ENCODE assay signal across 14 cellular contexts in the genomic region with DNA sequence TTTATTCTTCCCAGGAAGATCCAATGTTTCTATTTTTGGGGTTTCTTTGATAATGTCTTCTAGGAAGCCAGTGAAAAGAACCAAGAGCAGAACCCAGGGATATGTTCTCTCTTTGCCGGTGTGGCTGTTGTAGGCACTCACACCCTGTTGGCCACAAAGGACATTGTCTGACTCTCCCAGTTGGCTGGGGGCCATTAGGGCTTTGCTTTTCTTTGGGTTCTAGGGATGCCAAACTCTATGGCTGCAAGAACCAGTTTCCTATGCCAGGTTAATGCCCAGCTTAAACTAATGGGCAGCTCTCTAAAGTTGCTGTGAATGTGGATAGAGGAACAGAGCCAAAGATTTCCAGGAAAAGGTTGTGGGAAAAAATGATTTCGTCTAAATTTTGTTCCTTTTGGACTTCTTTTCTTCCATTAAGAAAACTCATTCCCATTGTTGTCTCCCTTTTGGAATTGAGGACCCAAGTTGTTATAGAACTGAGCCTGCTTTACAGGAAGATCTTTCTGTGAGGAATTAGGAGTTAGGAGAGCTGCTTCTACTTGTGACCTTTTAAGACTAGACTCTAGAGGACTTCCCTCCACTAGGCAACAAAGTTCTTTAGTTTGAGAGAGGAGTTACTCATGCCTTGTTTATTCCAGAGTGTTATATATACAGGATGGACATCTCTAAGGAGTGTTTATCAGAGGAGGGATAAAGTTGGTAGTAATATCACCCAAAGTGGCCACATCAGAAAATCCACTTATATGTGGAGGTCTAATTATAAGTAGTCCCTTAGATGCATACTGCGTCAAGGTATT. TPM values are rescaled to one million over a fixed set of nuclear protein-coding genes. Genes with fewer than 3 reads are reported as not detected.
DNase-seq lines count a peak whose midpoint lies in the region; ATAC-seq and TF ChIP-seq lines count a peak whose summit lies in the region.
"Had no signal": no experiment of that assay in that cellular context is flagged by ENCODE, and none has a peak within 500 bp of the region (broad histone marks: within the 10 kb centered on the region; RNA-seq: fewer than 3 reads in every experiment).

No MANE protein-coding gene starts in this region.

- peaks cover 24% of the 10 kb centered on the region for H3K36me3 ChIP-seq in CD8-positive, alpha-beta memory T cell (ENCODE audit: insufficient read depth, low read length)

- H3K27me3 ChIP-seq in CD8-positive, alpha-beta memory T cell (ENCODE audit: insufficient read depth, low read length, poor library complexity, severe bottlenecking): no peaks in the 10 kb centered on the region

- CTCF ChIA-PET in CD8-positive, alpha-beta memory T cell (lab: Charles Lee): interaction anchor here (0.9 to 6.5 kb wide), 5 partner anchors 9 to 21 kb away, joined by 3 to 48 read pairs (median 6); a partner anchor contains a TSS

- no peak for DNase-seq in CD8-positive, alpha-beta memory T cell
- DNase-seq in cardiac fibroblast (ENCODE audit: low read depth in 2 of 2) (peak in 1 of 2 donors; percentile 22), left colon (no peak), sciatic nerve (ENCODE audit: low spot score) (no peak), DMS153 treated with DMSO at 0.1 percent for 48 hours (lab: John Stamatoyannopoulos, UW; ENCODE audit: unreplicated experiment) (no peak), SHP77 (lab: John Stamatoyannopoulos, UW) (no peak), T-helper 9 cell (no peak)
- DNase-seq: activated CD4-positive, alpha-beta T cell treated with anti-CD3 and anti-CD28 coated beads for 4 hours; activated effector memory CD4-positive, alpha-beta T cell treated with Interleukin-2 at 50 U/mL for 16 hours; naive thymus-derived CD8-positive, alpha-beta T cell; NCI-H1105; stimulated activated naive CD8-positive, alpha-beta T cell treated with anti-CD3 and anti-CD28 coated beads, Interleukin-15, amount 100 ng/mL, for 72 hours had no signal

- H3K27me3 Mint-ChIP-seq in CD8-positive, alpha-beta memory T cell: no peaks in the 10 kb centered on the region
- H3K27me3 Mint-ChIP-seq: naive thymus-derived CD8-positive, alpha-beta T cell; stimulated activated naive CD8-positive, alpha-beta T cell treated with anti-CD3 and anti-CD28 coated beads, Interleukin-15, amount 100 ng/mL, for 72 hours had no signal

- no peak overlapping the region for H3K4me3 ChIP-seq in CD8-positive, alpha-beta memory T cell (ENCODE audit: low read length)
- no peak overlapping the region for H3K4me3 ChIP-seq in cardiac fibroblast (replicated peaks in 1 of 2; ENCODE audit: low read depth in 2 of 2, low read length in 2 of 2)

- no peaks in the 10 kb centered on the region for H3K9me3 Mint-ChIP-seq in CD8-positive, alpha-beta memory T cell
- H3K9me3 Mint-ChIP-seq: naive thymus-derived CD8-positive, alpha-beta T cell; stimulated activated naive CD8-positive, alpha-beta T cell treated with anti-CD3 and anti-CD28 coated beads, Interleukin-15, amount 100 ng/mL, for 72 hours had no signal

- H3K4me1 Mint-ChIP-seq in CD8-positive, alpha-beta memory T cell: peaks cover 20 to 50% (median 49%) of the 10 kb centered on the region in 3 donors

- no peak overlapping the region for H3K4me3 Mint-ChIP-seq in CD8-positive, alpha-beta memory T cell
- H3K4me3 Mint-ChIP-seq: naive thymus-derived CD8-positive, alpha-beta T cell; stimulated activated naive CD8-positive, alpha-beta T cell treated with anti-CD3 and anti-CD28 coated beads, Interleukin-15, amount 100 ng/mL, for 72 hours had no signal

- peak overlapping the region; percentile 28 for H3K27ac ChIP-seq in CD8-positive, alpha-beta memory T cell (ENCODE audit: low read depth, low read length)

- ATAC-seq in left colon (peak; percentile 25), sciatic nerve (peak; percentile 59), HG02870 (IDR thresholded peaks at IDR 0.05; ENCODE audit: unreplicated experiment) (no peak)
- ATAC-seq: naive thymus-derived CD8-positive, alpha-beta T cell; stimulated activated naive CD8-positive, alpha-beta T cell treated with anti-CD3 and anti-CD28 coated beads, Interleukin-15, amount 100 ng/mL, for 72 hours had no signal

- peaks cover 7% of the 10 kb centered on the region for H3K4me1 ChIP-seq in CD8-positive, alpha-beta memory T cell (ENCODE audit: insufficient read depth, low read length)

- intact Hi-C loops in left colon (cut with DNase I, micrococcal nuclease): no loop called here
- intact Hi-C loops in sciatic nerve (cut with DNase I): no loop called here

- POLR2A ChIA-PET in CD8-positive, alpha-beta memory T cell (lab: Charles Lee): interaction anchor here (1.2 kb wide), 1 partner anchor 13 kb away, joined by 3 read pairs; no protein-coding TSS in a partner anchor

- TF ChIP-seq CTCF in cardiac fibroblast (IDR thresholded peaks at IDR 0.05; ENCODE audit: low read depth, low read length): peak; percentile 3

- H3K36me3 Mint-ChIP-seq in CD8-positive, alpha-beta memory T cell: peaks cover under 1 to 53% (median 12%) of the 10 kb centered on the region in 3 donors

- no peaks in the 10 kb centered on the region for H3K9me3 ChIP-seq in CD8-positive, alpha-beta memory T cell (ENCODE audit: low read length)

- peak overlapping the region in 1 of 8 donors; percentile 53 for H3K27ac Mint-ChIP-seq in CD8-positive, alpha-beta memory T cell
- H3K27ac Mint-ChIP-seq: stimulated activated naive CD8-positive, alpha-beta T cell treated with anti-CD3 and anti-CD28 coated beads, Interleukin-15, amount 100 ng/mL, for 72 hours had no signal

RNA-seq across cellular contexts. Expression of a gene that starts 13.1 kb away (rescaled TPM):
- total RNA-seq in CD8-positive, alpha-beta memory T cell: 100 to 1,000 TPM; 112 to 115 TPM
- polyA plus RNA-seq in CD8-positive, alpha-beta memory T cell: 158 TPM
- total RNA-seq in left colon (100 to 1,000 TPM; 119 to 129 TPM), sciatic nerve (72.5 TPM)

RNA-seq across cellular contexts. Expression of a gene that starts 26.2 kb away (rescaled TPM):
- under 1 TPM; 0.15 to 0.16 TPM for total RNA-seq in CD8-positive, alpha-beta memory T cell
- polyA plus RNA-seq in CD8-positive, alpha-beta memory T cell: not detected
- total RNA-seq in left colon (under 1 TPM in 1 of 2 donors, not detected in 1; 0.50 TPM), sciatic nerve (0.53 TPM)
- total RNA-seq: naive thymus-derived CD8-positive, alpha-beta T cell; SK-MEL-5 had no signal
- polyA plus RNA-seq: naive thymus-derived CD8-positive, alpha-beta T cell had no signal

RNA-seq across cellular contexts. Expression of a gene that starts 37.2 kb away (rescaled TPM):
- total RNA-seq in CD8-positive, alpha-beta memory T cell: not detected
- not detected for polyA plus RNA-seq in CD8-positive, alpha-beta memory T cell
- under 1 TPM; 0.14 to 0.18 TPM for total RNA-seq in left colon
- 7.7 TPM for total RNA-seq in sciatic nerve
- total RNA-seq: naive thymus-derived CD8-positive, alpha-beta T cell had no signal

RNA-seq across cellular contexts. Expression of a gene that starts 46.5 kb away (rescaled TPM):
- total RNA-seq in CD8-positive, alpha-beta memory T cell: under 1 TPM; 0.77 to 0.78 TPM
- not detected for polyA plus RNA-seq in CD8-positive, alpha-beta memory T cell
- total RNA-seq in left colon (1 to 10 TPM; 4.0 to 8.3 TPM), sciatic nerve (12.0 TPM)

RNA-seq across cellular contexts. Expression of a gene that starts 57.5 kb away (rescaled TPM):
- total RNA-seq in CD8-positive, alpha-beta memory T cell: 1,000 to 10,000 TPM; 1,970 to 2,000 TPM
- 822 TPM for polyA plus RNA-seq in CD8-positive, alpha-beta memory T cell
- total RNA-seq in left colon (100 to 1,000 TPM; 503 to 718 TPM), sciatic nerve (694 TPM)
